In the genomic region with DNA sequence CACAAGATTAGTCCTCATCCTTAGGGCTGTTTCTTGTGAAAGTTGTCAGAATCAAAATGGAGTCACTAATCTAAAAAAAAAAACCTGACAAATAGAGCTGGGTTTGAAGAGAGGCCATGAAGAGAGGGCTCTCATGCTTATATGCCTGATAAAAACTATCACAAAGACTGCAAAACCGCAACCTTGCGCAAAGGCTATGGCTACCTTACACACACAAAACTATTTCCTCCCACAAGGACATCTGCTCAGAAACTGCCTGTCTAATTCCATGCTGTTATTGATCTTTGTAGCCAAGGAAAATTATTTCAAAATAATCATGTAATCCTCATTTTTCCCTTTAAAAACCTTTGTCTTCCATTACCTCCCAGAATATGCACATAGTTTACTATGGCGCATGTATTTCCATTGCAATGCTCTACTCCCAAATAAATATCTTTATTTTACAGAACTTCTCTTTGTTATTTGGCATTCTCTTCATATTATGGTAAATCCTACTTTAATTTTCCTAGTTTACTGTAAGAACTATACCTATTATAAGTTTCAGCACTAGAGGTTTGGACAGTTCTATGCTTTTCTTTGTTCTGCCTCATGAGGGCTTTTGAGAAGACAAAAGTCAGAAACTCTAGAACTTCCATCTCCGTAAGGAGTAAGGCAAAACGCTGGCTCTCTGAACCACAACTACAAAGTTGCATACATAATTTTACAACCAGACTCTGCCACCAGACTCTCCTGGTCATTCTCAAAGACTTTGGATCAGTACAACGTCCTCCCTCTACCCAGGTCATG, we compare ENCODE assay signal across 13 cellular contexts. TPM values are rescaled to one million over a fixed set of nuclear protein-coding genes. Genes with fewer than 3 reads are reported as not detected.
DNase-seq lines count a peak whose midpoint lies in the region; ATAC-seq and TF ChIP-seq lines count a peak whose summit lies in the region.
"Had no signal": no experiment of that assay in that cellular context is flagged by ENCODE, and none has a peak within 500 bp of the region (broad histone marks: within the 10 kb centered on the region; RNA-seq: fewer than 3 reads in every experiment).

No MANE protein-coding gene starts in this region.

- H3K27me3 Mint-ChIP-seq in glutamatergic neuron (ENCODE audit: unreplicated experiment): no peaks in the 10 kb centered on the region
- peaks cover 52% of the 10 kb centered on the region for H3K27me3 Mint-ChIP-seq in activated CD4-positive, alpha-beta memory T cell treated with anti-CD3 and anti-CD28 coated beads, Interleukin-2, amount 10 ng/mL, durations not matched to agents 7 days and 5 days

- ATAC-seq in esophagus mucosa: no peak

- POLR2A ChIA-PET in BJ (lab: Charles Lee): no interaction called here
- POLR2A ChIA-PET in activated CD4-positive, alpha-beta memory T cell treated with anti-CD3 and anti-CD28 coated beads, Interleukin-2, amount 10 ng/mL, durations not matched to agents 7 days and 5 days (lab: Charles Lee): no interaction called here

- H3K4me3 ChIP-seq in BJ (ENCODE audit: low read depth, low read length): no peak overlapping the region
- H3K4me3 ChIP-seq in Jurkat, Clone E6-1 (ENCODE audit: low read length): no peak overlapping the region

- H3K27ac Mint-ChIP-seq in glutamatergic neuron (ENCODE audit: unreplicated experiment): peak overlapping the region; percentile 84
- no peak overlapping the region for H3K27ac Mint-ChIP-seq in activated CD4-positive, alpha-beta memory T cell treated with anti-CD3 and anti-CD28 coated beads, Interleukin-2, amount 10 ng/mL, durations not matched to agents 7 days and 5 days
- H3K27ac Mint-ChIP-seq: CD8-positive, alpha-beta memory T cell; memory B cell had no signal

- peak; percentile 20; the same call in 1 of the 2 replicates for TF ChIP-seq CTCF in BJ (IDR thresholded peaks at IDR 0.05; ENCODE audit: insufficient read depth, low read depth, low read length)
- TF ChIP-seq CTCF in glutamatergic neuron (IDR thresholded peaks at IDR 0.05; ENCODE audit: partially characterized antibody, unreplicated experiment): no peak

- peaks cover 3% of the 10 kb centered on the region for H3K9me3 Mint-ChIP-seq in glutamatergic neuron (ENCODE audit: unreplicated experiment)
- no peaks in the 10 kb centered on the region for H3K9me3 Mint-ChIP-seq in activated CD4-positive, alpha-beta memory T cell treated with anti-CD3 and anti-CD28 coated beads, Interleukin-2, amount 10 ng/mL, durations not matched to agents 7 days and 5 days
- H3K9me3 Mint-ChIP-seq: CD8-positive, alpha-beta memory T cell; memory B cell had no signal

- CTCF ChIA-PET in BJ (lab: Yijun Ruan, JAX): interaction anchor here (1.2 kb wide), 1 partner anchor 179 kb away, joined by 3 read pairs; no protein-coding TSS in a partner anchor
- CTCF ChIA-PET in activated CD4-positive, alpha-beta memory T cell treated with anti-CD3 and anti-CD28 coated beads, Interleukin-2, amount 10 ng/mL, durations not matched to agents 7 days and 5 days (lab: Charles Lee): interaction anchor here (2.1 kb wide), 1 partner anchor 11 kb away, joined by 7 read pairs; no protein-coding TSS in a partner anchor

- peaks cover 15% of the 10 kb centered on the region for H3K4me1 Mint-ChIP-seq in glutamatergic neuron (ENCODE audit: low read depth, unreplicated experiment)
- no peaks in the 10 kb centered on the region for H3K4me1 Mint-ChIP-seq in activated CD4-positive, alpha-beta memory T cell treated with anti-CD3 and anti-CD28 coated beads, Interleukin-2, amount 10 ng/mL, durations not matched to agents 7 days and 5 days
- H3K4me1 Mint-ChIP-seq: CD8-positive, alpha-beta memory T cell; memory B cell had no signal

- no peaks in the 10 kb centered on the region for H3K36me3 Mint-ChIP-seq in glutamatergic neuron (ENCODE audit: unreplicated experiment)
- no peaks in the 10 kb centered on the region for H3K36me3 Mint-ChIP-seq in activated CD4-positive, alpha-beta memory T cell treated with anti-CD3 and anti-CD28 coated beads, Interleukin-2, amount 10 ng/mL, durations not matched to agents 7 days and 5 days (ENCODE audit: low read depth)
- H3K36me3 Mint-ChIP-seq: CD8-positive, alpha-beta memory T cell; memory B cell had no signal

- no peaks in the 10 kb centered on the region for H3K36me3 ChIP-seq in BJ (ENCODE audit: control insufficient read depth, insufficient read depth, low read length)

- H3K4me3 Mint-ChIP-seq in glutamatergic neuron (ENCODE audit: unreplicated experiment): peak overlapping the region; percentile 42
- no peak overlapping the region for H3K4me3 Mint-ChIP-seq in activated CD4-positive, alpha-beta memory T cell treated with anti-CD3 and anti-CD28 coated beads, Interleukin-2, amount 10 ng/mL, durations not matched to agents 7 days and 5 days
- H3K4me3 Mint-ChIP-seq: CD8-positive, alpha-beta memory T cell; memory B cell had no signal

- peaks cover 4% of the 10 kb centered on the region; the same call in 1 of the 2 replicates for H3K27me3 ChIP-seq in BJ (ENCODE audit: control insufficient read depth, insufficient read depth, low read length)

- DNase-seq in BJ (ENCODE audit: low read depth) (no peak), SW480 (ENCODE audit: low spot score) (peak; percentile 26), glutamatergic neuron (no peak), Ammon's horn (ENCODE audit: low spot score) (no peak)
- DNase-seq in Jurkat, Clone E6-1 (ENCODE audit: low read depth, low spot score): peak; percentile 42
- no peak for DNase-seq in activated CD4-positive, alpha-beta memory T cell treated with anti-CD3 and anti-CD28 coated beads, Interleukin-2, amount 10 ng/mL, durations not matched to agents 7 days and 5 days
- DNase-seq in activated effector memory CD4-positive, alpha-beta T cell treated with anti-CD3 and anti-CD28 coated beads, Interleukin-2, amount 50 U/mL, for 16 hours: no peak
- DNase-seq: activated CD4-positive, CD25-positive, alpha-beta regulatory T cell treated with anti-CD3 and anti-CD28 coated beads, Interleukin-2, amount 50 U/mL, for 72 hours; activated gamma-delta T cell treated with Interleukin-2 at 50 U/mL for 16 hours; CD8-positive, alpha-beta memory T cell; NCI-H1930 had no signal

RNA-seq across cellular contexts. Expression of a gene that starts 9.6 kb away (rescaled TPM):
- not detected in 2 replicates for polyA plus RNA-seq in BJ (2011; rRNA removed)
- not detected in 2 replicates for polyA minus RNA-seq in BJ (2011; rRNA and poly(A)+ RNA removed)
- polyA plus RNA-seq in Jurkat, Clone E6-1 (2012; ENCODE audit: insufficient read depth, insufficient read length): 1.6 TPM
- total RNA-seq in glutamatergic neuron (ENCODE audit: unreplicated experiment) (313 TPM), esophagus mucosa (not detected)
- not detected for total RNA-seq in activated CD4-positive, alpha-beta memory T cell treated with anti-CD3 and anti-CD28 coated beads, Interleukin-2, amount 10 ng/mL, durations not matched to agents 7 days and 5 days
- total RNA-seq: CD8-positive, alpha-beta memory T cell had no signal
- polyA plus RNA-seq: CD8-positive, alpha-beta memory T cell had no signal

RNA-seq across cellular contexts. Expression of a gene that starts 52.5 kb away (rescaled TPM):
- polyA plus RNA-seq in BJ (2011; rRNA removed): 14.7 and 18.9 TPM in 2 replicates
- 5.7 and 6.0 TPM in 2 replicates for polyA minus RNA-seq in BJ (2011; rRNA and poly(A)+ RNA removed)
- polyA plus RNA-seq in Jurkat, Clone E6-1 (2012; ENCODE audit: insufficient read depth, insufficient read length): 58.7 TPM
- total RNA-seq in glutamatergic neuron (ENCODE audit: unreplicated experiment): 4.7 TPM
- 10 to 100 TPM; 39.5 to 43.1 TPM for total RNA-seq in activated CD4-positive, alpha-beta memory T cell treated with anti-CD3 and anti-CD28 coated beads, Interleukin-2, amount 10 ng/mL, durations not matched to agents 7 days and 5 days
- total RNA-seq in esophagus mucosa: 10.2 TPM

Comparison
In these comparisons a context has a peak if more than half of its experiments do, and no peak if none do; other contexts are left out.
1. DNase-seq: peak in Jurkat, Clone E6-1 (single experiment) and SW480 (single experiment); none in BJ (single experiment), glutamatergic neuron (single experiment), activated CD4-positive, alpha-beta memory T cell treated with anti-CD3 and anti-CD28 coated beads, Interleukin-2, amount 10 ng/mL, durations not matched to agents 7 days and 5 days (single experiment), Ammon's horn (single experiment) and activated effector memory CD4-positive, alpha-beta T cell treated with anti-CD3 and anti-CD28 coated beads, Interleukin-2, amount 50 U/mL, for 16 hours (single experiment).
2. RNA of a gene that starts 9.6 kb away (total RNA-seq): 313 TPM in glutamatergic neuron (single experiment); not detected in activated CD4-positive, alpha-beta memory T cell treated with anti-CD3 and anti-CD28 coated beads, Interleukin-2, amount 10 ng/mL, durations not matched to agents 7 days and 5 days and not detected in esophagus mucosa (single experiment); every median in the first group is over 100 times any median in the second.